In genomic region chr2:39728941-39729351, GRCh38 we compare ENCODE assay signal across 7 cellular contexts. TPM values are rescaled to one million over a fixed set of nuclear protein-coding genes. Genes with fewer than 3 reads are reported as not detected.
DNase-seq lines count a peak whose midpoint lies in the region; ATAC-seq and TF ChIP-seq lines count a peak whose summit lies in the region.

No MANE protein-coding gene starts in this region.

- TF ChIP-seq EP300 in transverse colon (IDR thresholded peaks at IDR 0.05; ENCODE audit: low read depth) = no peak

- no peaks in the 10 kb centered on the region for H3K27me3 ChIP-seq in transverse colon

- ATAC-seq in GM21515 (IDR thresholded peaks at IDR 0.05; ENCODE audit: unreplicated experiment) (peak; percentile 49), HG02840 (IDR thresholded peaks at IDR 0.05; ENCODE audit: low FRiP score, unreplicated experiment) (no peak)

- TF ChIP-seq CTCF in transverse colon (IDR thresholded peaks at IDR 0.05) = peak; percentile 51 to 67 (median 54)

- TF ChIP-seq POLR2A in transverse colon (IDR thresholded peaks at IDR 0.05) = no peak

- H3K27ac ChIP-seq in transverse colon = no peak overlapping the region

- H3K9me3 ChIP-seq in transverse colon = no peaks in the 10 kb centered on the region

- peak; percentile 67 for DNase-seq in ELR (ENCODE audit: low read depth)
- peak; percentile 15 for DNase-seq in MV-4-11 (lab: John Stamatoyannopoulos, UW)
- peak; percentile 34 for DNase-seq in activated naive CD4-positive, alpha-beta T cell treated with anti-CD3 and anti-CD28 coated beads, Interleukin-2, amount 50 U/mL, for 16 hours
- peak; percentile 63 for DNase-seq in iris pigment epithelial cell (ENCODE audit: low read depth)
- peak; percentile 18 for DNase-seq in transverse colon

- peaks cover 0 to 5% (median 0%) of the 10 kb centered on the region in 4 donors for H3K36me3 ChIP-seq in transverse colon

- intact Hi-C loops in transverse colon (cut with DNase I; ENCODE audit: low total_unique reads) = no loop called here

- no peak overlapping the region for H3K4me3 ChIP-seq in transverse colon

- H3K4me1 ChIP-seq in transverse colon = no peaks in the 10 kb centered on the region

- 54 to 61% methylated on average over 4 to 5 of the region's 5 CpGs for WGBS in transverse colon (ENCODE audit: low coverage in 1 of 2), 2 donors

- in situ Hi-C loops in transverse colon (cut with MboI; ENCODE audit: low pct_ligation_motif_present in 1 of 4, low pct_unique_long_range_greater_than_20kb in 1 of 4, low sequenced_read_pairs in 3 of 4) = no loop called here

RNA-seq across cellular contexts. Expression of gene THUMPD2, which starts 50.1 kb away (rescaled TPM):
- 10 to 100 TPM in 2 of 4 donors, 1 to 10 TPM in 2; 5.2 to 21.1 (median 9.7) TPM for total RNA-seq in transverse colon

Comparison
In these comparisons a context has a peak if more than half of its experiments do, and no peak if none do; other contexts are left out.
1. DNase-seq: peak in every context shown above with its lines; median percentile 67 in ELR; 63 in iris pigment epithelial cell; 34 in activated naive CD4-positive, alpha-beta T cell treated with anti-CD3 and anti-CD28 coated beads, Interleukin-2, amount 50 U/mL, for 16 hours; 18 in transverse colon; 15 in MV-4-11.